ENCODE assay signal across 18 cellular contexts in genomic region chr4:54879576-54879975, GRCh38.
A peak's percentile ranks its signal among the peaks of the same experiment; 100 is the strongest.
DNase-seq lines count a peak whose midpoint lies in the region; ATAC-seq and TF ChIP-seq lines count a peak whose summit lies in the region.
"Had no signal": no experiment of that assay in that cellular context is flagged by ENCODE, and none has a peak within 500 bp of the region (broad histone marks: within the 10 kb centered on the region; RNA-seq: fewer than 3 reads in every experiment).

No MANE protein-coding gene starts in this region.

- no peak overlapping the region for H3K27ac ChIP-seq in SK-N-SH (ENCODE audit: low read depth in 2 of 2, low read length in 1 of 2)
- H3K27ac ChIP-seq in psoas muscle = no peak overlapping the region
- H3K27ac ChIP-seq: vagina had no signal

- DNase-seq in AG20443 (ENCODE audit: low spot score) (peak; percentile 68), LHCN-M2 (ENCODE audit: low read depth) (peak; percentile 80), cardiac fibroblast (ENCODE audit: low read depth in 2 of 2) (peak; percentile 57), iris pigment epithelial cell (ENCODE audit: low read depth) (peak; percentile 55), SK-N-SH (no peak), superior temporal gyrus (ENCODE audit: extremely low spot score) (no peak), psoas muscle (no peak), NCI-H1048 (lab: John Stamatoyannopoulos, UW) (no peak)
- DNase-seq: activated CD4-positive, alpha-beta T cell treated with anti-CD3 and anti-CD28 coated beads, Interleukin-2, amount 50 U/mL, for 1 hour; activated naive CD4-positive, alpha-beta T cell; NCI-H1105 treated with DMSO at 0.1 percent for 48 hours; NCI-H2171; nucleus accumbens; right cardiac atrium; RPMI8226; stimulated activated CD4-positive, alpha-beta T cell treated with anti-CD3 and anti-CD28 coated beads, Interleukin-1b, Interleukin-23, amount 100 ng/mL, for 48 hours had no signal

- H3K4me2 ChIP-seq in SK-N-SH = no peak overlapping the region

- no peak for TF ChIP-seq RAD21 in SK-N-SH (IDR thresholded peaks at IDR 0.05; ENCODE audit: low read length)

- H3K9me3 ChIP-seq in SK-N-SH (no peaks in the 10 kb centered on the region), psoas muscle (no peaks in the 10 kb centered on the region)
- H3K9me3 ChIP-seq: vagina had no signal

- TF ChIP-seq CTCF in cardiac fibroblast (IDR thresholded peaks at IDR 0.05; ENCODE audit: low read depth, low read length) (no peak), SK-N-SH (IDR thresholded peaks at IDR 0.05) (no peak), psoas muscle (IDR thresholded peaks at IDR 0.05) (no peak)

- H4K20me1 ChIP-seq in SK-N-SH (ENCODE audit: insufficient read depth) = no peaks in the 10 kb centered on the region

- CTCF ChIA-PET in SK-N-SH (lab: Yijun Ruan, JAX) = no interaction called here

- no peaks in the 10 kb centered on the region for H3K79me2 ChIP-seq in SK-N-SH (ENCODE audit: insufficient read depth)

- no peak for TF ChIP-seq EP300 in SK-N-SH (IDR thresholded peaks at IDR 0.05; ENCODE audit: borderline replicate concordance in 1 of 2, low read depth in 1 of 2, low read length in 1 of 2)

- POLR2A ChIA-PET in SK-N-SH (lab: Yijun Ruan, JAX) = no interaction called here

- H3K27me3 ChIP-seq in SK-N-SH (ENCODE audit: insufficient read depth) (no peaks in the 10 kb centered on the region), psoas muscle (ENCODE audit: insufficient read depth in 3 of 3, low read length in 2 of 3) (no peaks in the 10 kb centered on the region)
- H3K27me3 ChIP-seq: vagina had no signal

- ATAC-seq in psoas muscle = no peak
- ATAC-seq: GM12878, right cardiac atrium had no signal

- H3K9ac ChIP-seq in SK-N-SH = no peak overlapping the region

- H3K4me3 ChIP-seq in cardiac fibroblast (replicated peaks in 1 of 2; ENCODE audit: low read depth in 2 of 2, low read length in 2 of 2) (no peak overlapping the region), SK-N-SH (ENCODE audit: low read depth in 2 of 2, low read length in 1 of 2) (no peak overlapping the region), psoas muscle (no peak overlapping the region)
- H3K4me3 ChIP-seq: GM12878, vagina had no signal

- no peaks in the 10 kb centered on the region for H3K4me1 ChIP-seq in SK-N-SH (ENCODE audit: control insufficient read depth in 1 of 2, insufficient read depth in 2 of 2, low read depth in 1 of 2, low read length in 1 of 2)
- H3K4me1 ChIP-seq in psoas muscle = no peaks in the 10 kb centered on the region
- H3K4me1 ChIP-seq: vagina had no signal

- H3K9me2 ChIP-seq in SK-N-SH = no peaks in the 10 kb centered on the region

- H3F3A ChIP-seq in SK-N-SH (replicated peaks; ENCODE audit: insufficient read depth) = no peaks in the 10 kb centered on the region

- H3K36me3 ChIP-seq in SK-N-SH (replicated peaks in 1 of 2; ENCODE audit: control insufficient read depth in 1 of 2, insufficient read depth in 2 of 2, low read length in 1 of 2) = no peaks in the 10 kb centered on the region
- H3K36me3 ChIP-seq in psoas muscle (ENCODE audit: insufficient read depth in 1 of 2, low read depth in 1 of 2) = no peaks in the 10 kb centered on the region
- H3K36me3 ChIP-seq: vagina had no signal

- no peak overlapping the region for H2AFZ ChIP-seq in SK-N-SH (ENCODE audit: low read depth)

- intact Hi-C loops in psoas muscle (cut with DNase I) = no loop called here

TF ChIP-seq in SK-N-SH, 30 proteins besides CTCF, POLR2A, EP300 and RAD21:
- TF ChIP-seq MEF2A (IDR thresholded peaks at IDR 0.05; ENCODE audit: borderline replicate concordance, low read depth) (no peak), EZH2phosphoT487 (IDR thresholded peaks at IDR 0.05; ENCODE audit: borderline replicate concordance, low read depth) (no peak), MAX (IDR thresholded peaks at IDR 0.05; ENCODE audit: low read depth) (no peak), YY1 (IDR thresholded peaks at IDR 0.05; ENCODE audit: low read depth) (no peak), TEAD4 (IDR thresholded peaks at IDR 0.05; ENCODE audit: borderline replicate concordance, insufficient read depth) (no peak), MXI1 (IDR thresholded peaks at IDR 0.05; ENCODE audit: low read depth, low read length) (no peak), USF1 (IDR thresholded peaks at IDR 0.05; ENCODE audit: borderline replicate concordance, low read depth) (no peak), NRF1 (IDR thresholded peaks at IDR 0.05; ENCODE audit: low read depth, low read length) (no peak), ZBTB33 (IDR thresholded peaks at IDR 0.05; ENCODE audit: borderline replicate concordance, low read depth) (no peak), GATA2 (CRISPR knock-in tag; IDR thresholded peaks at IDR 0.05) (no peak), TAF1 (IDR thresholded peaks at IDR 0.05; ENCODE audit: borderline replicate concordance, low read depth, low read length) (no peak), PBX3 (IDR thresholded peaks at IDR 0.05) (no peak), USF2 (IDR thresholded peaks at IDR 0.05; ENCODE audit: borderline replicate concordance, low read depth, low read length) (no peak), REST (IDR thresholded peaks at IDR 0.05; ENCODE audit: low read depth, low read length) (no peak), TCF12 (IDR thresholded peaks at IDR 0.05) (no peak), NFIC (IDR thresholded peaks at IDR 0.05; ENCODE audit: borderline replicate concordance) (no peak)
TF ChIP-seq in SK-N-SH: peak in this region for 0.

Comparison
In these comparisons a context has a peak if more than half of its experiments do, and no peak if none do; other contexts are left out.
1. DNase-seq: peak in AG20443 (single experiment), LHCN-M2 (single experiment), cardiac fibroblast (2 of 2) and iris pigment epithelial cell (single experiment); none in SK-N-SH (single experiment), superior temporal gyrus (single experiment), psoas muscle (0 of 2) and NCI-H1048 (single experiment).